Comparison of ENCODE assay signal across 9 cellular contexts in the genomic region with DNA sequence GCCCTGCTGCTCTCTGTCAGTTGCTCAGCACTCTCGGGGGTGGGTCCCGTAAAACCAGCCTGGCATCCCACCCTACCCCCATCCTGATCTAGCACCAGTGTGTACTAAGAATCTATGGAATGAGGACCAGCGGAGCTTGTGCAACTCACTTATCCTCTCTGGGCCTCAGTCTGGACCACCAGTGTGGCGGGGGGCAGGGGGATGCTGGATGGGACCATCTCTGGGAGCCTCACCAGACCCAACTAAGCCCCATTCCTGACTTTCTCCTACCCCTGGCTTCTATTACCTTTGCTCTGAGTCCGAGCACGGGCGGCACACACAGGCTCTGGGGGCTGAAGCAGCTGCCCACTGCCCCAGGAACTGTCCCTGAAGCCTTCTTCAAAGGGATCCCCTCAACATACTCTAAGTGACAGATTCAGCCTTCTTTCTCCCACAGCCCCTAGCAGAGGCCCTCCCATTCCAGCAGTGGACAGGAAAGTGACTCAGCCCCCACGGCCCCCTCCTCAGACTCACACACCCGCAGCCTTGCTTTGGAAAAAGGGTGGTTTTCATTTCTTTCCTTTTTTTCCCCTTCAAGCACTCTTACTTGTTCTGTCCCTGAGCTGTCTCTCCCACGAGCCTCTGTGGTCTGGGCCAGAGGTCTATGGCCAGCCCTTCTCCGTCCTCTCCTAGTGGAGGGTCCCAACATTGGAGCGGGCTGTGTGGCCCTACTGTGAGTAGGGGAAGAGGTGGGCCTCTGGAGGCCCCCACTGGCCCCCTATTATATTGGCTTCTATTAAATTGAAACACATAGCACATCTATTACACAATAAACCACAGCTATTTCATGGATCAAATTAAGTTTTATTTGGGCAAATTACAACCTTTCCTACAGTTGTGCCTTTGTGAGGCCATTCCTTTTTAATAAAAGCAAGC.
DNase-seq lines count a peak whose midpoint lies in the region; ATAC-seq, FAIRE-seq and TF ChIP-seq lines count a peak whose summit lies in the region.
"Had no signal": no experiment of that assay in that cellular context is flagged by ENCODE, and none has a peak within 500 bp of the region (broad histone marks: within the 10 kb centered on the region; RNA-seq: fewer than 3 reads in every experiment).

No MANE protein-coding gene starts in this region.

- H3K9me2 ChIP-seq in GM23338 (ENCODE audit: insufficient read depth) (no peaks in the 10 kb centered on the region), hepatocyte (replicated peaks; ENCODE audit: insufficient read depth) (no peaks in the 10 kb centered on the region)

- H3K9me3 ChIP-seq in hepatocyte (ENCODE audit: low read depth) (no peaks in the 10 kb centered on the region), small intestine (ENCODE audit: control insufficient read depth, low read depth) (no peaks in the 10 kb centered on the region)

- peaks cover 19% of the 10 kb centered on the region for H3K4me1 Mint-ChIP-seq in GM23338

- no peak for DNase-seq in GM23338 (ENCODE audit: low spot score)
- peak; percentile 65 for DNase-seq in astrocyte of the cerebellum (ENCODE audit: low read depth)
- DNase-seq in hepatocyte (ENCODE audit: low spot score) = peak; percentile 63
- DNase-seq in small intestine = no peak
- DNase-seq in cortex of kidney (lab: John Stamatoyannopoulos, UW) = no peak
- no peak for DNase-seq in RKO (ENCODE audit: low spot score)
- no peak for DNase-seq in central memory CD4-positive, alpha-beta T cell
- DNase-seq: NCI-H748 treated with DMSO at 0.1 percent for 48 hours had no signal

- H3K4me3 ChIP-seq in GM23338 (no peak overlapping the region), astrocyte of the cerebellum (ENCODE audit: low read depth, low read length) (no peak overlapping the region), hepatocyte (no peak overlapping the region), small intestine (ENCODE audit: low read depth in 1 of 2, low read length in 2 of 2) (no peak overlapping the region)

- 50% methylated on average over 12 of the region's 12 CpGs for WGBS in hepatocyte (ENCODE audit: low lambda C conversion rate, missing lambda C conversion rate)
- 73 to 86% (median 85%) methylated on average over 12 of the region's 12 CpGs for WGBS in small intestine, 3 donors

- no peaks in the 10 kb centered on the region for H3K9me3 Mint-ChIP-seq in GM23338

- H3K4me1 ChIP-seq in GM23338 (ENCODE audit: insufficient read depth) (no peaks in the 10 kb centered on the region; the same call in 1 of the 2 replicates), hepatocyte (ENCODE audit: insufficient read depth) (peaks cover 32% of the 10 kb centered on the region), small intestine (ENCODE audit: control insufficient read depth in 2 of 2, insufficient read depth in 1 of 2, low read depth in 1 of 2, low read length in 1 of 2) (peaks cover 0 to 8% of the 10 kb centered on the region in 2 donors)

- no peak for TF ChIP-seq CTCF in GM23338 (conservative IDR thresholded peaks at IDR 0.05; ENCODE audit: low read depth in 2 of 2)
- no peak for TF ChIP-seq CTCF in astrocyte of the cerebellum (IDR thresholded peaks at IDR 0.05; ENCODE audit: low read depth, low read length, missing control alignments)
- TF ChIP-seq CTCF in hepatocyte (IDR thresholded peaks at IDR 0.05; ENCODE audit: poor library complexity) = no peak

- H3K4me2 ChIP-seq in GM23338 = no peak overlapping the region
- peak overlapping the region; percentile 50 for H3K4me2 ChIP-seq in hepatocyte

- H3K4me3 Mint-ChIP-seq in GM23338 = no peak overlapping the region

- no peaks in the 10 kb centered on the region for H3K36me3 ChIP-seq in GM23338 (ENCODE audit: insufficient read depth)
- H3K36me3 ChIP-seq in hepatocyte (replicated peaks; ENCODE audit: insufficient read depth, low read depth) = no peaks in the 10 kb centered on the region
- H3K36me3 ChIP-seq in small intestine (ENCODE audit: control insufficient read depth in 2 of 2, insufficient read depth in 2 of 2, low read length in 2 of 2) = no peaks in the 10 kb centered on the region

- no peaks in the 10 kb centered on the region for H3K36me3 Mint-ChIP-seq in GM23338 (ENCODE audit: low read depth)

- peaks cover 7% of the 10 kb centered on the region for H3K27me3 Mint-ChIP-seq in GM23338 (ENCODE audit: insufficient read depth, low read depth, poor library complexity)

- peak; percentile 22; the same call in 2 of the 3 replicates for ATAC-seq in GM23338
- no peak for ATAC-seq in HG03135 (IDR thresholded peaks at IDR 0.05; ENCODE audit: unreplicated experiment)

- H3K27me3 ChIP-seq in GM23338 (ENCODE audit: insufficient read depth) = no peaks in the 10 kb centered on the region
- H3K27me3 ChIP-seq in hepatocyte = no peaks in the 10 kb centered on the region
- no peaks in the 10 kb centered on the region for H3K27me3 ChIP-seq in small intestine (ENCODE audit: control insufficient read depth in 2 of 2, insufficient read depth in 2 of 2, low read length in 2 of 2)

- no peak overlapping the region for H3K27ac ChIP-seq in GM23338 (ENCODE audit: low read depth)
- H3K27ac ChIP-seq in hepatocyte = peak overlapping the region; percentile 99
- H3K27ac ChIP-seq in small intestine (ENCODE audit: low read depth in 1 of 2, low read length in 1 of 2) = peak overlapping the region; percentile 57 to 80

- FAIRE-seq in small intestine (lab: Jason Lieb, UNC) = no peak

- peak overlapping the region; percentile 85 for H2AFZ ChIP-seq in GM23338
- H2AFZ ChIP-seq in hepatocyte = peak overlapping the region; percentile 47

- H3K27ac Mint-ChIP-seq in GM23338 = peak overlapping the region; percentile 35

- no peaks in the 10 kb centered on the region for H4K20me1 ChIP-seq in GM23338 (replicated peaks; ENCODE audit: insufficient read depth)
- no peaks in the 10 kb centered on the region for H4K20me1 ChIP-seq in hepatocyte (ENCODE audit: insufficient read depth, poor library complexity, severe bottlenecking)

- in situ Hi-C loops in astrocyte of the cerebellum (cut with HindIII; ENCODE audit: low sequenced_read_pairs) = no loop called here

- no peaks in the 10 kb centered on the region for H3F3A ChIP-seq in GM23338 (replicated peaks; ENCODE audit: low read depth)

- no peaks in the 10 kb centered on the region for H3K79me2 ChIP-seq in GM23338 (replicated peaks; ENCODE audit: insufficient read depth)
- H3K79me2 ChIP-seq in hepatocyte = no peaks in the 10 kb centered on the region

TF ChIP-seq in GM23338, 12 proteins besides CTCF, POLR2A, EP300 and RAD21 (continues in another document):
- TF ChIP-seq ZNF331 (CRISPR knock-in tag; IDR thresholded peaks at IDR 0.05; ENCODE audit: low read depth) (no peak), EZH2phosphoT487 (IDR thresholded peaks at IDR 0.05; ENCODE audit: unreplicated experiment) (no peak), JUNB (IDR thresholded peaks at IDR 0.05; ENCODE audit: unreplicated experiment) (no peak), EZH2 (IDR thresholded peaks at IDR 0.05; ENCODE audit: low read depth, unreplicated experiment) (no peak), ZNF114 (CRISPR knock-in tag; IDR thresholded peaks at IDR 0.05) (no peak)
- TF ChIP-seq, protein P1, sequence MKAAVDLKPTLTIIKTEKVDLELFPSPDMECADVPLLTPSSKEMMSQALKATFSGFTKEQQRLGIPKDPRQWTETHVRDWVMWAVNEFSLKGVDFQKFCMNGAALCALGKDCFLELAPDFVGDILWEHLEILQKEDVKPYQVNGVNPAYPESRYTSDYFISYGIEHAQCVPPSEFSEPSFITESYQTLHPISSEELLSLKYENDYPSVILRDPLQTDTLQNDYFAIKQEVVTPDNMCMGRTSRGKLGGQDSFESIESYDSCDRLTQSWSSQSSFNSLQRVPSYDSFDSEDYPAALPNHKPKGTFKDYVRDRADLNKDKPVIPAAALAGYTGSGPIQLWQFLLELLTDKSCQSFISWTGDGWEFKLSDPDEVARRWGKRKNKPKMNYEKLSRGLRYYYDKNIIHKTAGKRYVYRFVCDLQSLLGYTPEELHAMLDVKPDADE (IDR thresholded peaks at IDR 0.05) = no peak
- TF ChIP-seq, protein P2, sequence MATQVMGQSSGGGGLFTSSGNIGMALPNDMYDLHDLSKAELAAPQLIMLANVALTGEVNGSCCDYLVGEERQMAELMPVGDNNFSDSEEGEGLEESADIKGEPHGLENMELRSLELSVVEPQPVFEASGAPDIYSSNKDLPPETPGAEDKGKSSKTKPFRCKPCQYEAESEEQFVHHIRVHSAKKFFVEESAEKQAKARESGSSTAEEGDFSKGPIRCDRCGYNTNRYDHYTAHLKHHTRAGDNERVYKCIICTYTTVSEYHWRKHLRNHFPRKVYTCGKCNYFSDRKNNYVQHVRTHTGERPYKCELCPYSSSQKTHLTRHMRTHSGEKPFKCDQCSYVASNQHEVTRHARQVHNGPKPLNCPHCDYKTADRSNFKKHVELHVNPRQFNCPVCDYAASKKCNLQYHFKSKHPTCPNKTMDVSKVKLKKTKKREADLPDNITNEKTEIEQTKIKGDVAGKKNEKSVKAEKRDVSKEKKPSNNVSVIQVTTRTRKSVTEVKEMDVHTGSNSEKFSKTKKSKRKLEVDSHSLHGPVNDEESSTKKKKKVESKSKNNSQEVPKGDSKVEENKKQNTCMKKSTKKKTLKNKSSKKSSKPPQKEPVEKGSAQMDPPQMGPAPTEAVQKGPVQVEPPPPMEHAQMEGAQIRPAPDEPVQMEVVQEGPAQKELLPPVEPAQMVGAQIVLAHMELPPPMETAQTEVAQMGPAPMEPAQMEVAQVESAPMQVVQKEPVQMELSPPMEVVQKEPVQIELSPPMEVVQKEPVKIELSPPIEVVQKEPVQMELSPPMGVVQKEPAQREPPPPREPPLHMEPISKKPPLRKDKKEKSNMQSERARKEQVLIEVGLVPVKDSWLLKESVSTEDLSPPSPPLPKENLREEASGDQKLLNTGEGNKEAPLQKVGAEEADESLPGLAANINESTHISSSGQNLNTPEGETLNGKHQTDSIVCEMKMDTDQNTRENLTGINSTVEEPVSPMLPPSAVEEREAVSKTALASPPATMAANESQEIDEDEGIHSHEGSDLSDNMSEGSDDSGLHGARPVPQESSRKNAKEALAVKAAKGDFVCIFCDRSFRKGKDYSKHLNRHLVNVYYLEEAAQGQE (IDR thresholded peaks at IDR 0.05; ENCODE audit: unreplicated experiment) = no peak

Comparison
In these comparisons a context has a peak if more than half of its experiments do, and no peak if none do; other contexts are left out.
1. DNase-seq: peak in astrocyte of the cerebellum (single experiment) and hepatocyte (single experiment); none in GM23338 (single experiment), small intestine (single experiment), cortex of kidney (single experiment), RKO (single experiment) and central memory CD4-positive, alpha-beta T cell (single experiment).